ENCODE assay signal across 24 cellular contexts in the genomic region with DNA sequence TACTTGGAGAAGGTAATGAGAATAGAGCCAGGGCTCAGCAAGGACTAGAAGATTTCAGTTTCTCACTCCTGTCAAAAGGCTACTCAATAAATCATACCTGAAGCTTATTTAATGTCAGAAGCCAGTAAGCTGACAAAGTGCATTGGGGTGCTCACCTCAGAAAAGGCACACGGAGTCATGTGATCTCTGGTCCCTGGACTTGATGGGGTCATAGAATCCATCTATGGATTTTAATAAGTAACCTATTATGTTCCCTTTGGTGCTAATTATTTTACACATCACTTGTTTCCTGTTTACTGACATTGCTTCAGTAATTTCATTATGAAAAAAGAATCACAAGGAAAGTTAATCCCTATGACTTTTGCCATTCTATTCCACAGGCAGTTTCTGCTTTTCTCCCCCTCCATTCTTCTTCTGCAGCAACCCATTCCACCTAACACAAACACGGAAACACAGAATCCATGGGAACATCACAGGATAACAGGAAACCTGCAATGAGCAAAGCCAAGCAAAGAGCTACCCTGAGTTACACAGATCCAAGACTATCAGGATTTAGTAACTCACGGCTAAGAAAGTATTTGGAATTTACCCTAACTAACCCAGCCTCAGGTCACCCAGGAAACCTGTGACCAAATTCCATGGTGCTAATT.
A peak's percentile ranks its signal among the peaks of the same experiment; 100 is the strongest.
DNase-seq lines count a peak whose midpoint lies in the region; ATAC-seq, FAIRE-seq and TF ChIP-seq lines count a peak whose summit lies in the region.
"Had no signal": no experiment of that assay in that cellular context is flagged by ENCODE, and none has a peak within 500 bp of the region (broad histone marks: within the 10 kb centered on the region; RNA-seq: fewer than 3 reads in every experiment).

No MANE protein-coding gene starts in this region.

- H3K27me3 ChIP-seq in pancreas, result no peaks in the 10 kb centered on the region
- H3K27me3 ChIP-seq in psoas muscle (ENCODE audit: insufficient read depth in 3 of 3, low read length in 2 of 3), result peaks cover 0 to 2% (median 0%) of the 10 kb centered on the region in 3 donors

- no peaks in the 10 kb centered on the region for H3K9me3 ChIP-seq in pancreas
- H3K9me3 ChIP-seq in psoas muscle, result no peaks in the 10 kb centered on the region
- H3K9me3 ChIP-seq: A549, Caco-2 had no signal

- no peak for FAIRE-seq in pancreas (lab: Jason Lieb, UNC)
- FAIRE-seq: A549 had no signal

- peaks cover 73% of the 10 kb centered on the region for H3K4me1 Mint-ChIP-seq in brain

- TF ChIP-seq CTCF in brain (conservative IDR thresholded peaks at IDR 0.05) (no peak), pancreas (IDR thresholded peaks at IDR 0.05) (no peak), psoas muscle (IDR thresholded peaks at IDR 0.05) (no peak)

- intact Hi-C loops in pancreas (cut with DNase I) (no loop called here), psoas muscle (cut with DNase I) (no loop called here)

- DNase-seq in HT-29 (ENCODE audit: low spot score) (peak; percentile 22), left lobe of liver (ENCODE audit: low spot score) (no peak), pancreas (no peak), EL (no peak), HuH-7.5 (ENCODE audit: low spot score) (no peak), psoas muscle (no peak)
- DNase-seq: Caco-2; CD4-positive, alpha-beta T cell; H7; HFFc6; KG1; NCI-H1417; NCI-H187; NCI-H2107; NCI-H2227 treated with DMSO at 0.1 percent for 48 hours; NCI-H510A treated with DMSO at 0.1 percent for 48 hours; NCI-H774; OCI-M1; SHP77 had no signal

- no peak overlapping the region for H3K4me3 ChIP-seq in pancreas
- no peak overlapping the region for H3K4me3 ChIP-seq in psoas muscle
- H3K4me3 ChIP-seq: A549, SK-N-MC had no signal

- peaks cover 0 to 8% (median 5%) of the 10 kb centered on the region in 3 donors for H3K4me1 ChIP-seq in pancreas
- H3K4me1 ChIP-seq in psoas muscle, result no peaks in the 10 kb centered on the region
- H3K4me1 ChIP-seq: A549 had no signal

- ATAC-seq in left lobe of liver (peak; percentile 50), pancreas (peak; percentile 31 to 60 (median 49)), GM21529 (IDR thresholded peaks at IDR 0.05; ENCODE audit: unreplicated experiment) (no peak), psoas muscle (no peak)
- ATAC-seq: A549 had no signal

- 68 to 70% methylated on average over 3 of the region's 3 CpGs for WGBS in pancreas, 2 donors
- 82 to 94% (median 83%) methylated on average over 3 of the region's 3 CpGs for WGBS in psoas muscle, 3 donors

- H3K27ac ChIP-seq in pancreas, result peak overlapping the region in 1 of 4 donors; percentile 0
- H3K27ac ChIP-seq in psoas muscle, result no peak overlapping the region
- H3K27ac ChIP-seq: A549, HL-60, SK-N-MC had no signal

- peak overlapping the region in 1 of 5 experiments; percentile 26 for H3K4me3 Mint-ChIP-seq in brain
- H3K4me3 Mint-ChIP-seq: CD4-positive, alpha-beta T cell; HFFc6 had no signal

- H3K9me3 Mint-ChIP-seq in brain, result no peaks in the 10 kb centered on the region
- H3K9me3 Mint-ChIP-seq: CD4-positive, alpha-beta T cell; HFFc6 had no signal

- H3K27me3 Mint-ChIP-seq in brain, result no peaks in the 10 kb centered on the region

- H3K36me3 Mint-ChIP-seq in brain, result peaks cover 76% of the 10 kb centered on the region

- peak overlapping the region in 4 of 5 experiments; percentile 2 to 51 (median 24) for H3K27ac Mint-ChIP-seq in brain
- H3K27ac Mint-ChIP-seq: CD4-positive, alpha-beta T cell; HFFc6 had no signal

- H3K36me3 ChIP-seq in pancreas (no peaks in the 10 kb centered on the region), psoas muscle (ENCODE audit: insufficient read depth in 1 of 2, low read depth in 1 of 2) (no peaks in the 10 kb centered on the region)

Comparison
In these comparisons a context has a peak if more than half of its experiments do, and no peak if none do; other contexts are left out.
1. ATAC-seq: peak in left lobe of liver (single experiment) and pancreas (4 of 4); none in GM21529 (single experiment) and psoas muscle (0 of 4).